ENCODE assay signal across 30 cellular contexts in genomic region chr13:34502621-34503020, GRCh38.
"Had no signal": no experiment of that assay in that cellular context is flagged by ENCODE, and none has a peak within 500 bp of the region (broad histone marks: within the 10 kb centered on the region; RNA-seq: fewer than 3 reads in every experiment).

No MANE protein-coding gene starts in this region.

- FAIRE-seq: bronchial epithelial cell, colon had no signal

- H3K27ac ChIP-seq: ascending aorta, brain microvascular endothelial cell, esophagus muscularis mucosa, foreskin keratinocyte, gastrocnemius medialis, heart left ventricle had no signal

- H3K4me3 ChIP-seq: ascending aorta, esophagus muscularis mucosa, gastrocnemius medialis, heart left ventricle had no signal

- H3K27me3 ChIP-seq: ascending aorta, brain microvascular endothelial cell, esophagus muscularis mucosa, foreskin keratinocyte, gastrocnemius medialis, heart left ventricle had no signal

- H3K9me3 ChIP-seq: ascending aorta, esophagus muscularis mucosa, gastrocnemius medialis, heart left ventricle had no signal

- H3K36me3 ChIP-seq: ascending aorta, brain microvascular endothelial cell, esophagus muscularis mucosa, gastrocnemius medialis, heart left ventricle had no signal

- ATAC-seq: activated CD4-positive, alpha-beta T cell treated with anti-CD3 and anti-CD28 coated beads for 36 hours; activated CD8-positive, alpha-beta memory T cell treated with anti-CD3 and anti-CD28 coated beads, Interleukin-2, amount 10 ng/mL, durations not matched to agents 7 days and 5 days; activated CD8-positive, alpha-beta T cell treated with anti-CD3 and anti-CD28 coated beads, Interleukin-2, amount 10 ng/mL, durations not matched to agents 7 days and 5 days; activated naive CD4-positive, alpha-beta T cell treated with anti-CD3 and anti-CD28 coated beads, Interleukin-2, amount 50 U/mL, for 72 hours; effector memory CD8-positive, alpha-beta T cell; foreskin keratinocyte; gastrocnemius medialis; heart left ventricle had no signal

- H3K4me1 ChIP-seq: ascending aorta, esophagus muscularis mucosa, foreskin keratinocyte, gastrocnemius medialis had no signal

- DNase-seq: activated CD4-positive, alpha-beta memory T cell treated with anti-CD3 and anti-CD28 coated beads for 36 hours; activated CD4-positive, alpha-beta T cell treated with anti-CD3 and anti-CD28 coated beads for 36 hours; activated CD4-positive, alpha-beta T cell treated with anti-CD3 and anti-CD28 coated beads, Interleukin-2, amount 10 ng/mL, durations not matched to agents 24 days and 14 days; activated CD4-positive, CD25-positive, alpha-beta regulatory T cell; activated CD4-positive, CD25-positive, alpha-beta regulatory T cell treated with anti-CD3 and anti-CD28 coated beads, Interleukin-2, amount 50 U/mL, for 72 hours; activated CD8-positive, alpha-beta memory T cell treated with anti-CD3 and anti-CD28 coated beads, Interleukin-2, amount 10 ng/mL, durations not matched to agents 7 days and 5 days; activated CD8-positive, alpha-beta memory T cell treated with anti-CD3 and anti-CD28 coated beads, Interleukin-2, amount 50 U/mL, for 4 hours; activated CD8-positive, alpha-beta T cell treated with anti-CD3 and anti-CD28 coated beads, Interleukin-2, amount 10 ng/mL, durations not matched to agents 7 days and 5 days; activated gamma-delta T cell; activated naive CD4-positive, alpha-beta T cell; activated naive CD4-positive, alpha-beta T cell treated with anti-CD3 and anti-CD28 coated beads, Interleukin-2, amount 10 ng/mL, durations not matched to agents 7 days and 5 days; activated naive CD8-positive, alpha-beta T cell treated with anti-CD3 and anti-CD28 coated beads, Interleukin-2, amount 10 ng/mL, durations not matched to agents 7 days and 5 days; activated T-cell treated with anti-CD3 and anti-CD28 coated beads, Interleukin-2, amount 50 U/mL, for 1 hour; activated T-cell treated with anti-CD3 and anti-CD28 coated beads, Interleukin-2, amount 50 U/mL, for 48 hours; brain microvascular endothelial cell; cortex of kidney; dermis blood vessel endothelial cell; effector CD4-positive, alpha-beta T cell; effector memory CD8-positive, alpha-beta T cell; erythroblast; gastrocnemius medialis; glutamatergic neuron; heart left ventricle; T-helper 2 cell had no signal
